ENCODE assay signal across 16 cellular contexts in genomic region chr15:68666120-68666811, GRCh38.
A peak's percentile ranks its signal among the peaks of the same experiment; 100 is the strongest.
DNase-seq lines count a peak whose midpoint lies in the region; ATAC-seq lines count a peak whose summit lies in the region.
"Had no signal": no experiment of that assay in that cellular context is flagged by ENCODE, and none has a peak within 500 bp of the region (broad histone marks: within the 10 kb centered on the region; RNA-seq: fewer than 3 reads in every experiment).

No MANE protein-coding gene starts in this region.

- H3K4me1 Mint-ChIP-seq in CD8-positive, alpha-beta memory T cell, result no peaks in the 10 kb centered on the region
- H3K4me1 Mint-ChIP-seq in activated CD4-positive, alpha-beta memory T cell treated with anti-CD3 and anti-CD28 coated beads for 36 hours (ENCODE audit: low read depth), result no peaks in the 10 kb centered on the region
- H3K4me1 Mint-ChIP-seq: activated naive CD8-positive, alpha-beta T cell treated with anti-CD3 and anti-CD28 coated beads for 36 hours; central memory CD8-positive, alpha-beta T cell had no signal

- H3K36me3 Mint-ChIP-seq in CD8-positive, alpha-beta memory T cell, result peaks cover 0 to 2% (median 0%) of the 10 kb centered on the region in 3 donors
- no peaks in the 10 kb centered on the region for H3K36me3 Mint-ChIP-seq in activated CD4-positive, alpha-beta memory T cell treated with anti-CD3 and anti-CD28 coated beads for 36 hours
- H3K36me3 Mint-ChIP-seq: activated naive CD8-positive, alpha-beta T cell treated with anti-CD3 and anti-CD28 coated beads for 36 hours had no signal

- no peak overlapping the region for H3K4me3 Mint-ChIP-seq in CD8-positive, alpha-beta memory T cell
- H3K4me3 Mint-ChIP-seq in activated CD4-positive, alpha-beta memory T cell treated with anti-CD3 and anti-CD28 coated beads for 36 hours, result no peak overlapping the region
- H3K4me3 Mint-ChIP-seq: activated naive CD8-positive, alpha-beta T cell treated with anti-CD3 and anti-CD28 coated beads for 36 hours; central memory CD8-positive, alpha-beta T cell had no signal

- H3K4me3 ChIP-seq in CD8-positive, alpha-beta memory T cell (ENCODE audit: low read length), result no peak overlapping the region
- H3K4me3 ChIP-seq: lower lobe of right lung, suprapubic skin had no signal

- H3K4me1 ChIP-seq in CD8-positive, alpha-beta memory T cell (ENCODE audit: insufficient read depth, low read length), result no peaks in the 10 kb centered on the region
- H3K4me1 ChIP-seq: lower lobe of right lung, suprapubic skin had no signal

- H3K27me3 ChIP-seq in CD8-positive, alpha-beta memory T cell (ENCODE audit: insufficient read depth, low read length, poor library complexity, severe bottlenecking), result no peaks in the 10 kb centered on the region
- H3K27me3 ChIP-seq: suprapubic skin had no signal

- ATAC-seq in GM18861 (IDR thresholded peaks at IDR 0.05; ENCODE audit: unreplicated experiment), result no peak
- ATAC-seq: esophagus mucosa, HepG2, lower lobe of right lung had no signal

- peaks cover 17 to 40% of the 10 kb centered on the region in 2 donors for H3K27me3 Mint-ChIP-seq in CD8-positive, alpha-beta memory T cell
- H3K27me3 Mint-ChIP-seq in activated CD4-positive, alpha-beta memory T cell treated with anti-CD3 and anti-CD28 coated beads for 36 hours, result peaks cover 14% of the 10 kb centered on the region
- H3K27me3 Mint-ChIP-seq: activated naive CD8-positive, alpha-beta T cell treated with anti-CD3 and anti-CD28 coated beads for 36 hours had no signal

- H3K9me3 Mint-ChIP-seq in CD8-positive, alpha-beta memory T cell, result peaks cover 0 to 2% (median 0%) of the 10 kb centered on the region in 5 donors
- H3K9me3 Mint-ChIP-seq in activated CD4-positive, alpha-beta memory T cell treated with anti-CD3 and anti-CD28 coated beads for 36 hours, result peaks cover 5% of the 10 kb centered on the region
- H3K9me3 Mint-ChIP-seq: central memory CD8-positive, alpha-beta T cell had no signal

- peak; percentile 56 for DNase-seq in DMS79 (lab: John Stamatoyannopoulos, UW)
- peak; percentile 61 for DNase-seq in NCI-H1417 treated with DMSO at 0.1 percent for 48 hours (lab: John Stamatoyannopoulos, UW)
- DNase-seq in NCI-H774 (lab: John Stamatoyannopoulos, UW), result peak; percentile 40
- peak; percentile 76 for DNase-seq in myocyte (ENCODE audit: low read depth)
- no peak for DNase-seq in CD8-positive, alpha-beta memory T cell
- DNase-seq in activated CD4-positive, alpha-beta memory T cell treated with anti-CD3 and anti-CD28 coated beads for 36 hours, result no peak
- DNase-seq in SKM-1 treated with dmso at 0.1 percent for 144 hours (lab: John Stamatoyannopoulos, UW; ENCODE audit: unreplicated experiment), result no peak
- DNase-seq: activated naive CD8-positive, alpha-beta T cell treated with anti-CD3 and anti-CD28 coated beads for 36 hours; lower lobe of right lung; NCI-H226 had no signal

- POLR2A ChIA-PET in CD8-positive, alpha-beta memory T cell (lab: Charles Lee), result no interaction called here
- POLR2A ChIA-PET in activated CD4-positive, alpha-beta memory T cell treated with anti-CD3 and anti-CD28 coated beads for 36 hours (lab: Charles Lee), result no interaction called here

- H3K27ac Mint-ChIP-seq in CD8-positive, alpha-beta memory T cell, result peak overlapping the region in 1 of 8 donors; percentile 50
- no peak overlapping the region for H3K27ac Mint-ChIP-seq in activated CD4-positive, alpha-beta memory T cell treated with anti-CD3 and anti-CD28 coated beads for 36 hours
- H3K27ac Mint-ChIP-seq: activated naive CD8-positive, alpha-beta T cell treated with anti-CD3 and anti-CD28 coated beads for 36 hours had no signal

- H3K27ac ChIP-seq in CD8-positive, alpha-beta memory T cell (ENCODE audit: low read depth, low read length), result no peak overlapping the region
- H3K27ac ChIP-seq: C4-2B, lower lobe of right lung, suprapubic skin had no signal

- CTCF ChIA-PET in CD8-positive, alpha-beta memory T cell (lab: Charles Lee), result interaction anchor here (1.0 to 1.7 kb wide), 2 partner anchors 7 to 8 kb away, joined by 4 to 5 read pairs; no protein-coding TSS in a partner anchor
- CTCF ChIA-PET in activated CD4-positive, alpha-beta memory T cell treated with anti-CD3 and anti-CD28 coated beads for 36 hours (lab: Charles Lee), result interaction anchor here (0.6 to 5.5 kb wide), 5 partner anchors 8 to 335 kb away, joined by 3 to 39 read pairs (median 4); no protein-coding TSS in a partner anchor

- intact Hi-C loops in activated CD4-positive, alpha-beta memory T cell treated with anti-CD3 and anti-CD28 coated beads for 36 hours (cut with micrococcal nuclease), result no loop called here

- H3K36me3 ChIP-seq in CD8-positive, alpha-beta memory T cell (ENCODE audit: insufficient read depth, low read length), result no peaks in the 10 kb centered on the region
- H3K36me3 ChIP-seq: lower lobe of right lung, suprapubic skin had no signal

- no peaks in the 10 kb centered on the region for H3K9me3 ChIP-seq in CD8-positive, alpha-beta memory T cell (ENCODE audit: low read length)
- H3K9me3 ChIP-seq: lower lobe of right lung, suprapubic skin had no signal

Comparison
In these comparisons a context has a peak if more than half of its experiments do, and no peak if none do; other contexts are left out.
1. DNase-seq: peak in DMS79 (single experiment), NCI-H1417 treated with DMSO at 0.1 percent for 48 hours (single experiment), NCI-H774 (single experiment) and myocyte (single experiment); none in CD8-positive, alpha-beta memory T cell (0 of 5), activated CD4-positive, alpha-beta memory T cell treated with anti-CD3 and anti-CD28 coated beads for 36 hours (single experiment) and SKM-1 treated with dmso at 0.1 percent for 144 hours (single experiment).